In the genomic region with DNA sequence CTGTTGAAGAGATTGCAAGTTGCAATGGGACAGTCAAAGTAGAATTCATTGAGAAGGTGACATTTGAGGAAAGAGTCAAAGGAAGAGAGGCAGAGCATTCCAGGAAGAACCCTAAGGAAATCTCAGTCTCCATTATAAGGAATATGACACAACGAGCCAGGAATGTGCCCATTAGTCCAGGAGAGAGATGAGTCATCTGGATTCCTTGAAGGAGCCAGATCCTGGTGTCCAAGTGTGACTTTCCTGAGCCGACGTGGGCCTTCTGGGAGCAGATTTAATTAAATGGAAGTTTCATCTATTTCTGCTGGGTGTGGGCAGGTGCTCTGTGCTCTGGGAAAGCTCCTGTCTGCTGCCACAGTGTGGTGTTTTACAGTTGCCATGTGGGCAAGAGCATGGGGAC, we compare ENCODE assay signal across 12 cellular contexts.
A peak's percentile ranks its signal among the peaks of the same experiment; 100 is the strongest.
DNase-seq lines count a peak whose midpoint lies in the region; ATAC-seq, FAIRE-seq and TF ChIP-seq lines count a peak whose summit lies in the region.
"Had no signal": no experiment of that assay in that cellular context is flagged by ENCODE, and none has a peak within 500 bp of the region (broad histone marks: within the 10 kb centered on the region; RNA-seq: fewer than 3 reads in every experiment).

No MANE protein-coding gene starts in this region.

- POLR2A ChIA-PET in IMR-90 (lab: Charles Lee; ENCODE audit: unreplicated experiment): no interaction called here

- H2BK15ac ChIP-seq in IMR-90 (ENCODE audit: low read depth, low read length): no peak overlapping the region

- H2AK5ac ChIP-seq in IMR-90 (ENCODE audit: low read depth, low read length): no peak overlapping the region; the same call in 1 of the 2 replicates

- 0% methylated on average over 1 of the region's 3 CpGs; no CpG with 5 or more reads in 1 of the 2 experiments for WGBS in IMR-90 (ENCODE audit: extremely low coverage in 2 of 2, insufficient read length in 1 of 2), 2 experiments

- no peaks in the 10 kb centered on the region; the same call in 1 of the 2 replicates for H3K36me3 ChIP-seq in IMR-90 (ENCODE audit: control insufficient read depth, insufficient read depth, low read length)

- peak overlapping the region in 1 of 2 experiments; percentile 67; a peak in 2 of 4 replicates for H4K8ac ChIP-seq in IMR-90 (ENCODE audit: low read depth in 2 of 2, low read length in 2 of 2)

- no peak overlapping the region for H3K56ac ChIP-seq in IMR-90 (ENCODE audit: extremely low read depth, insufficient read depth, low read length)

- no peak overlapping the region; the same call in 1 of the 2 replicates for H2BK20ac ChIP-seq in IMR-90 (ENCODE audit: low read depth, low read length)

- no peaks in the 10 kb centered on the region for H3K27me3 ChIP-seq in IMR-90 (ENCODE audit: control insufficient read depth, insufficient read depth, low read length)

- H3K9me1 ChIP-seq in IMR-90 (ENCODE audit: insufficient read depth, low read length): peaks cover 3% of the 10 kb centered on the region

- H3K4me1 ChIP-seq in IMR-90 (ENCODE audit: control insufficient read depth, insufficient read depth, low read length): peaks cover 2% of the 10 kb centered on the region; the same call in 1 of the 2 replicates

- peak overlapping the region; percentile 57; the same call in 1 of the 2 replicates for H2BK120ac ChIP-seq in IMR-90 (ENCODE audit: low read depth, low read length)

- dilution Hi-C loops in IMR-90 (cut with HindIII; ENCODE audit: low sequenced_read_pairs, unreplicated experiment): no loop called here

- no peak overlapping the region for H2BK5ac ChIP-seq in IMR-90 (ENCODE audit: low read depth, low read length, poor library complexity, severe bottlenecking)

- H3K9me3 ChIP-seq in IMR-90 (ENCODE audit: control insufficient read depth, insufficient read depth, low read length): peaks cover 3% of the 10 kb centered on the region; the same call in 1 of the 2 replicates

- peak overlapping the region; percentile 77 for H3K4me2 ChIP-seq in IMR-90 (ENCODE audit: low read depth, low read length)

- no peak for TF ChIP-seq POLR2A in IMR-90 (IDR thresholded peaks at IDR 0.05; ENCODE audit: low read depth, low read length)

- CTCF ChIA-PET in IMR-90 (lab: Yijun Ruan, JAX): no interaction called here

- H4K5ac ChIP-seq in IMR-90 (ENCODE audit: low read depth, low read length): no peak overlapping the region

- H3K9ac ChIP-seq in IMR-90 (ENCODE audit: low read depth, low read length): no peak overlapping the region

- no peak for TF ChIP-seq CTCF in IMR-90 (conservative IDR thresholded peaks at IDR 0.05; ENCODE audit: low read depth, low read length)

- peak; percentile 96 for ATAC-seq in IMR-90 (ENCODE audit: low read depth)
- no peak for ATAC-seq in GM18498 (IDR thresholded peaks at IDR 0.05; ENCODE audit: unreplicated experiment)
- ATAC-seq: natural killer cell had no signal

- H4K91ac ChIP-seq in IMR-90 (ENCODE audit: insufficient read depth, low read depth, low read length): no peak overlapping the region

- peak overlapping the region; percentile 36 for H2AFZ ChIP-seq in IMR-90 (replicated peaks; ENCODE audit: low read length, poor library complexity)

- BruUV-seq in IMR-90 (replicated peaks; lab: Mats Ljungman, UMichigan): no TSS peak

- no peak overlapping the region for H3K18ac ChIP-seq in IMR-90 (ENCODE audit: low read depth, low read length)

- DNase-seq in IMR-90 (peak; percentile 93), T47D (ENCODE audit: low read depth in 1 of 2, low spot score in 1 of 2) (peak; percentile 8 to 83), kidney glomerular epithelial cell (lab: John Stamatoyannopoulos, UW) (peak; percentile 92), Kasumi-1 (lab: John Stamatoyannopoulos, UW) (no peak), NCI-H1092 treated with DMSO at 0.1 percent for 48 hours (lab: John Stamatoyannopoulos, UW) (no peak)
- DNase-seq in activated effector memory CD4-positive, alpha-beta T cell treated with Interleukin-2 at 50 U/mL for 16 hours: no peak
- DNase-seq: activated CD4-positive, alpha-beta T cell treated with anti-CD3 and anti-CD28 coated beads, Interleukin-2, amount 50 U/mL, for 4 hours; natural killer cell; NCI-H524 treated with DMSO at 0.1 percent for 48 hours had no signal

- in situ Hi-C loops in IMR-90 (cut with MboI; ENCODE audit: low sequenced_read_pairs) (no loop called here), T47D (cut with HindIII; ENCODE audit: low pct_unique_long_range_greater_than_20kb, low sequenced_read_pairs) (no loop called here)

- peak; percentile 6 for FAIRE-seq in A204.1 (lab: Jason Lieb, UNC)

- H4K20me1 ChIP-seq in IMR-90 (ENCODE audit: insufficient read depth, low read length): peaks cover 3% of the 10 kb centered on the region; the same call in 1 of the 2 replicates

- H3K27ac ChIP-seq in IMR-90 (ENCODE audit: insufficient read depth, low read length): peak overlapping the region; percentile 44; the same call in 1 of the 2 replicates
- H3K27ac ChIP-seq: C4-2B had no signal

- H3K4ac ChIP-seq in IMR-90 (ENCODE audit: low read depth, low read length): peak overlapping the region; percentile 65

- no peak for TF ChIP-seq RAD21 in IMR-90 (IDR thresholded peaks at IDR 0.05; ENCODE audit: low read length)

- no peak overlapping the region for H3K14ac ChIP-seq in IMR-90 (replicated peaks; ENCODE audit: low read depth, low read length)

- peak overlapping the region; percentile 28 for H2AK9ac ChIP-seq in IMR-90 (replicated peaks; ENCODE audit: low read depth, low read length, poor library complexity)

- no peak overlapping the region for H3K23ac ChIP-seq in IMR-90 (ENCODE audit: low read depth, low read length)

- H3K79me1 ChIP-seq in IMR-90 (ENCODE audit: low read depth in 1 of 2, low read length in 2 of 2): peaks cover 10 to 22% of the 10 kb centered on the region in 2 experiments; a peak in 3 of 4 replicates

- H3K4me3 ChIP-seq in IMR-90 (ENCODE audit: insufficient read depth, low read depth, low read length): peak overlapping the region; percentile 7; the same call in 1 of the 2 replicates

- intact Hi-C loops in IMR-90 (cut with micrococcal nuclease): no loop called here

TF ChIP-seq in IMR-90, 13 proteins besides CTCF, POLR2A, EP300 and RAD21:
- TF ChIP-seq BHLHE40 (IDR thresholded peaks at IDR 0.05; ENCODE audit: low read depth, low read length) (peak; percentile 73; the same call in 1 of the 2 replicates), FOS (IDR thresholded peaks at IDR 0.05; ENCODE audit: low read depth, low read length) (peak; percentile 97), CEBPB (IDR thresholded peaks at IDR 0.05; ENCODE audit: low read depth, low read length) (peak; percentile 43; the same call in 1 of the 2 replicates), NFE2L2 (IDR thresholded peaks at IDR 0.05; ENCODE audit: low read depth, low read length) (no peak), SMC3 (IDR thresholded peaks at IDR 0.05; ENCODE audit: low read depth, low read length) (no peak), RCOR1 (IDR thresholded peaks at IDR 0.05; ENCODE audit: insufficient replicate concordance, low read length) (no peak), CHD1 (IDR thresholded peaks at IDR 0.05; ENCODE audit: low read depth, low read length) (no peak)

Comparison
In these comparisons a context has a peak if more than half of its experiments do, and no peak if none do; other contexts are left out.
1. DNase-seq: peak in IMR-90 (single experiment), T47D (2 of 2) and kidney glomerular epithelial cell (single experiment); none in activated effector memory CD4-positive, alpha-beta T cell treated with Interleukin-2 at 50 U/mL for 16 hours (single experiment), Kasumi-1 (0 of 2) and NCI-H1092 treated with DMSO at 0.1 percent for 48 hours (single experiment).